Comparison of ENCODE assay signal across 8 cellular contexts in genomic region chr22:41197808-41198585, GRCh38. TPM values are rescaled to one million over a fixed set of nuclear protein-coding genes. Genes with fewer than 3 reads are reported as not detected.
DNase-seq lines count a peak whose midpoint lies in the region; ATAC-seq and TF ChIP-seq lines count a peak whose summit lies in the region.

No MANE protein-coding gene starts in this region.

- peaks cover 8% of the 10 kb centered on the region for H3K4me1 Mint-ChIP-seq in activated CD4-positive, alpha-beta T cell treated with anti-CD3 and anti-CD28 coated beads, Interleukin-2, amount 10 ng/mL, durations not matched to agents 24 days and 14 days
- H3K4me1 Mint-ChIP-seq in endothelial cell (ENCODE audit: unreplicated experiment): peaks cover 3% of the 10 kb centered on the region
- peaks cover 6% of the 10 kb centered on the region for H3K4me1 Mint-ChIP-seq in nephron
- H3K4me1 Mint-ChIP-seq in type B pancreatic cell (ENCODE audit: unreplicated experiment): peaks cover 11% of the 10 kb centered on the region

- TF ChIP-seq CTCF in endothelial cell (IDR thresholded peaks at IDR 0.05; ENCODE audit: unreplicated experiment): no peak
- peak in 1 of 3 experiments; percentile 1 for TF ChIP-seq CTCF in nephron (IDR thresholded peaks at IDR 0.05; ENCODE audit: unreplicated experiment in 3 of 3)
- peak; percentile 55 for TF ChIP-seq CTCF in type B pancreatic cell (conservative IDR thresholded peaks at IDR 0.05)

- DNase-seq in AML-193 (lab: John Stamatoyannopoulos, UW): peak; percentile 69 to 70
- peak; percentile 25 for DNase-seq in NCI-H146 treated with DMSO at 0.1 percent for 48 hours (lab: John Stamatoyannopoulos, UW; ENCODE audit: unreplicated experiment)
- peak; percentile 89 for DNase-seq in activated CD4-positive, alpha-beta T cell treated with anti-CD3 and anti-CD28 coated beads, Interleukin-2, amount 10 ng/mL, durations not matched to agents 24 days and 14 days
- DNase-seq in endothelial cell (ENCODE audit: low spot score): peak; percentile 30
- no peak for DNase-seq in type B pancreatic cell (ENCODE audit: extremely low spot score, unreplicated experiment)
- no peak for DNase-seq in hippocampal formation (lab: John Stamatoyannopoulos, UW)

- ATAC-seq in GM21367 (IDR thresholded peaks at IDR 0.05; ENCODE audit: unreplicated experiment): peak; percentile 23

- no peaks in the 10 kb centered on the region for H3K36me3 Mint-ChIP-seq in activated CD4-positive, alpha-beta T cell treated with anti-CD3 and anti-CD28 coated beads, Interleukin-2, amount 10 ng/mL, durations not matched to agents 24 days and 14 days (ENCODE audit: low read depth)
- peaks cover 3% of the 10 kb centered on the region for H3K36me3 Mint-ChIP-seq in endothelial cell (ENCODE audit: low read depth, unreplicated experiment)
- H3K36me3 Mint-ChIP-seq in nephron (ENCODE audit: low read depth): no peaks in the 10 kb centered on the region
- no peaks in the 10 kb centered on the region for H3K36me3 Mint-ChIP-seq in type B pancreatic cell

- peak overlapping the region; percentile 80 for H3K4me3 Mint-ChIP-seq in activated CD4-positive, alpha-beta T cell treated with anti-CD3 and anti-CD28 coated beads, Interleukin-2, amount 10 ng/mL, durations not matched to agents 24 days and 14 days
- H3K4me3 Mint-ChIP-seq in endothelial cell (ENCODE audit: unreplicated experiment) (peak overlapping the region; percentile 93), nephron (peak overlapping the region; percentile 84 to 93 (median 86)), type B pancreatic cell (peak overlapping the region; percentile 97)

- H3K9me3 Mint-ChIP-seq in activated CD4-positive, alpha-beta T cell treated with anti-CD3 and anti-CD28 coated beads, Interleukin-2, amount 10 ng/mL, durations not matched to agents 24 days and 14 days: no peaks in the 10 kb centered on the region
- H3K9me3 Mint-ChIP-seq in endothelial cell (ENCODE audit: unreplicated experiment): no peaks in the 10 kb centered on the region
- no peaks in the 10 kb centered on the region for H3K9me3 Mint-ChIP-seq in nephron
- no peaks in the 10 kb centered on the region for H3K9me3 Mint-ChIP-seq in type B pancreatic cell

- peaks cover 27% of the 10 kb centered on the region for H3K27me3 Mint-ChIP-seq in activated CD4-positive, alpha-beta T cell treated with anti-CD3 and anti-CD28 coated beads, Interleukin-2, amount 10 ng/mL, durations not matched to agents 24 days and 14 days
- H3K27me3 Mint-ChIP-seq in endothelial cell (ENCODE audit: unreplicated experiment) (peaks cover 5% of the 10 kb centered on the region), nephron (ENCODE audit: low read depth) (peaks cover 48% of the 10 kb centered on the region), type B pancreatic cell (peaks cover 32% of the 10 kb centered on the region)

- intact Hi-C loops in activated CD4-positive, alpha-beta T cell treated with anti-CD3 and anti-CD28 coated beads, Interleukin-2, amount 10 ng/mL, durations not matched to agents 24 days and 14 days (cut with micrococcal nuclease): no loop called here

- no peak overlapping the region for H3K27ac Mint-ChIP-seq in activated CD4-positive, alpha-beta T cell treated with anti-CD3 and anti-CD28 coated beads, Interleukin-2, amount 10 ng/mL, durations not matched to agents 24 days and 14 days
- H3K27ac Mint-ChIP-seq in endothelial cell (ENCODE audit: unreplicated experiment): no peak overlapping the region
- H3K27ac Mint-ChIP-seq in nephron: no peak overlapping the region
- H3K27ac Mint-ChIP-seq in type B pancreatic cell: peak overlapping the region; percentile 93

RNA-seq across cellular contexts. Expression of gene L3MBTL2, which starts 7.1 kb away (rescaled TPM):
- 53.3 and 55.0 TPM in 2 replicates for total RNA-seq in activated CD4-positive, alpha-beta T cell treated with anti-CD3 and anti-CD28 coated beads, Interleukin-2, amount 10 ng/mL, durations not matched to agents 24 days and 14 days
- total RNA-seq in endothelial cell (ENCODE audit: unreplicated experiment) (20.1 TPM), type B pancreatic cell (ENCODE audit: low replicate concordance) (24.5 and 32.7 TPM in 2 replicates)

RNA-seq across cellular contexts. Expression of gene CHADL, which starts 42.7 kb away (rescaled TPM):
- total RNA-seq in activated CD4-positive, alpha-beta T cell treated with anti-CD3 and anti-CD28 coated beads, Interleukin-2, amount 10 ng/mL, durations not matched to agents 24 days and 14 days: 0.33 and 0.47 TPM in 2 replicates
- 1.2 TPM for total RNA-seq in endothelial cell (ENCODE audit: unreplicated experiment)
- 1.1 and 1.4 TPM in 2 replicates for total RNA-seq in type B pancreatic cell (ENCODE audit: low replicate concordance)

Comparison
In these comparisons a context has a peak if more than half of its experiments do, and no peak if none do; other contexts are left out.
1. DNase-seq: peak in AML-193 (2 of 2), NCI-H146 treated with DMSO at 0.1 percent for 48 hours (single experiment), activated CD4-positive, alpha-beta T cell treated with anti-CD3 and anti-CD28 coated beads, Interleukin-2, amount 10 ng/mL, durations not matched to agents 24 days and 14 days (single experiment) and endothelial cell (single experiment); none in type B pancreatic cell (single experiment) and hippocampal formation (0 of 2).
2. Peak in every context shown above with its lines, with median percentiles within 50 percentile points of each other: H3K4me3 Mint-ChIP-seq.